Comparison of ENCODE assay signal across 8 cellular contexts in the genomic region with DNA sequence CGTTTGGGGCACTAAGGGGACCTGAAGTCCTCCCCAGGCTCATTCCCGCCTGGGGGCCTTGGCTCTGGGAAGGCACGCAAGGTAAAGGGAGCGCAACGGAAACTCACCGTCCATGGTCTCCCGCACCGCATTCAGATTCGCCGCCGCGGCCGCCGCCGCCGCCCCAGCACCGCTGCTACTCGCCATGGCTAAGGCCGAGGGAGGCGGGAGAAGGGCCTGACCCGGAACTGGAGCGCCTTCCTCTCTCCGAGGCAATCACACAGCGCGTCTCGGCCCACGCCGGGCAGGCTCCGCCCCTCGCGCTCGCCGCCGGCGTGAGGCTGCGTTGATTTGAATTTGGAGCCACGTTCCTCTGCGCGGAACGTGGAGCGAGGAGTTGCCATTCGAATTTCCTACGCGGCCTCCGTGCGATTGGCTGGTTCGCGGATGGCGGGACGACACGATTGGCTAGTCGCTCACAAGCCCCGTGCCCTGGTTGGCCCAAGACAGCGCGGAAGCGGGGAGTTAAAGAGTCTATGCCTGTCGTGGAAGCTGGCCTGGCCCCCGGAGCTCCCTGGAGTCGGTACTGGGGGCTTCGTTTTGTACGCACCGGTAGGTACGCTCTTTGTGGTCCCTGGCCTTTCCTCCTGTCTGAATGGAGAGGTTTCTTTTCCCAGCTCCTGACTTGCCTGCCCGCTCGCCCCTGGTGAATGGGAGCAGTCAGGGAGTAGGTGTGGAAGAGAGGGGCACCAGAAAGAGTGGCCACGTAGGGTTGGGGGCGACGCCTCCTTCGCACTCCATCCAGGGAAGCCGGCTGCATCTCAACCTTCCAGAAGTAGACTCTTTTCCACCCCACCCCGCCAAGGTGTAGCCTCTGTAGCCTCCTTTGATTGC. TPM values are rescaled to one million over a fixed set of nuclear protein-coding genes. Genes with fewer than 3 reads are reported as not detected.
DNase-seq lines count a peak whose midpoint lies in the region; ATAC-seq and TF ChIP-seq lines count a peak whose summit lies in the region.

Gene BORA, plus strand, starts transcription at position 507 of the 873 bp plus-strand sequence. CDS start 1,018 bp downstream, outside the sequence.
A gene with protein sequence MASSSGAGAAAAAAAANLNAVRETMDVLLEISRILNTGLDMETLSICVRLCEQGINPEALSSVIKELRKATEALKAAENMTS (minus strand): TSS at position 213 of the 873 bp plus-strand sequence. CDS start 27 bp downstream, at position 186.

- H3K27me3 ChIP-seq in SK-N-SH (ENCODE audit: insufficient read depth): no peaks in the 10 kb centered on the region
- H3K27me3 ChIP-seq in gastroesophageal sphincter: no peaks in the 10 kb centered on the region
- H3K27me3 ChIP-seq in neutrophil: no peaks in the 10 kb centered on the region

- H3F3A ChIP-seq in SK-N-SH (replicated peaks; ENCODE audit: insufficient read depth): no peaks in the 10 kb centered on the region

- no peaks in the 10 kb centered on the region for H3K9me3 Mint-ChIP-seq in activated naive CD4-positive, alpha-beta T cell treated with anti-CD3 and anti-CD28 coated beads, Interleukin-2, amount 10 ng/mL, durations not matched to agents 7 days and 5 days

- no peak for TF ChIP-seq RAD21 in SK-N-SH (IDR thresholded peaks at IDR 0.05; ENCODE audit: low read length)

- peaks cover 93% of the 10 kb centered on the region for H3K79me2 ChIP-seq in SK-N-SH (ENCODE audit: insufficient read depth)

- H3K27me3 Mint-ChIP-seq in activated naive CD4-positive, alpha-beta T cell treated with anti-CD3 and anti-CD28 coated beads, Interleukin-2, amount 10 ng/mL, durations not matched to agents 7 days and 5 days: no peaks in the 10 kb centered on the region

- POLR2A ChIA-PET in GM10248 (lab: Yijun Ruan, JAX): no interaction called here
- POLR2A ChIA-PET in SK-N-SH (lab: Yijun Ruan, JAX): no interaction called here

- DNase-seq in GM10248 (ENCODE audit: extremely low spot score): peak; percentile 94
- DNase-seq in NCI-H1092 (lab: John Stamatoyannopoulos, UW): peak; percentile 98
- DNase-seq in SK-N-SH: peak; percentile 92
- DNase-seq in activated naive CD4-positive, alpha-beta T cell treated with anti-CD3 and anti-CD28 coated beads, Interleukin-2, amount 10 ng/mL, durations not matched to agents 7 days and 5 days: peak; percentile 98
- peak; percentile 55 to 98 (median 87) for DNase-seq in substantia nigra (lab: John Stamatoyannopoulos, UW)

- CTCF ChIA-PET in GM10248 (lab: Yijun Ruan, JAX): interaction anchor here (1.4 to 2.2 kb wide), 2 partner anchors 23 to 39 kb away, joined by 3 to 7 read pairs; no protein-coding TSS in a partner anchor
- CTCF ChIA-PET in SK-N-SH (lab: Yijun Ruan, JAX): no interaction called here
- CTCF ChIA-PET in activated naive CD4-positive, alpha-beta T cell treated with anti-CD3 and anti-CD28 coated beads, Interleukin-2, amount 10 ng/mL, durations not matched to agents 7 days and 5 days (lab: Charles Lee): no interaction called here

- peak; percentile 97 for ATAC-seq in HG02610 (IDR thresholded peaks at IDR 0.05; ENCODE audit: unreplicated experiment)
- ATAC-seq in gastroesophageal sphincter: peak; percentile 99

- peak within 1 kb of the TSS; percentile 94 for H3K4me2 ChIP-seq in SK-N-SH

- peaks cover 3% of the 10 kb centered on the region; the same call in 1 of the 2 replicates for H4K20me1 ChIP-seq in SK-N-SH (ENCODE audit: insufficient read depth)

- peak in 1 of 2 donors; percentile 32 for TF ChIP-seq POLR2A in gastroesophageal sphincter (IDR thresholded peaks at IDR 0.05)

- peak within 1 kb of the TSS; percentile 97 for H3K4me3 Mint-ChIP-seq in activated naive CD4-positive, alpha-beta T cell treated with anti-CD3 and anti-CD28 coated beads, Interleukin-2, amount 10 ng/mL, durations not matched to agents 7 days and 5 days

- peak within 1 kb of the TSS; percentile 94 for H3K27ac Mint-ChIP-seq in activated naive CD4-positive, alpha-beta T cell treated with anti-CD3 and anti-CD28 coated beads, Interleukin-2, amount 10 ng/mL, durations not matched to agents 7 days and 5 days

- H3K4me3 ChIP-seq in SK-N-SH (ENCODE audit: low read depth in 2 of 2, low read length in 1 of 2) (peak within 1 kb of the TSS; percentile 83 to 99), gastroesophageal sphincter (peak within 1 kb of the TSS; percentile 51 to 94), neutrophil (ENCODE audit: low read depth in 1 of 2, low read length in 1 of 2) (peak within 1 kb of the TSS; percentile 92 to 93)

- H3K9ac ChIP-seq in SK-N-SH: peak within 1 kb of the TSS; percentile 72

- peak in 1 of 2 experiments; percentile 13; a peak in 1 of 4 replicates for TF ChIP-seq EP300 in SK-N-SH (IDR thresholded peaks at IDR 0.05; ENCODE audit: borderline replicate concordance in 1 of 2, low read depth in 1 of 2, low read length in 1 of 2)
- TF ChIP-seq EP300 in gastroesophageal sphincter (IDR thresholded peaks at IDR 0.05): no peak

- peaks cover 57% of the 10 kb centered on the region for H3K4me1 Mint-ChIP-seq in activated naive CD4-positive, alpha-beta T cell treated with anti-CD3 and anti-CD28 coated beads, Interleukin-2, amount 10 ng/mL, durations not matched to agents 7 days and 5 days

- H2AFZ ChIP-seq in SK-N-SH (ENCODE audit: low read depth): peak within 1 kb of the TSS; percentile 94

- H3K36me3 Mint-ChIP-seq in activated naive CD4-positive, alpha-beta T cell treated with anti-CD3 and anti-CD28 coated beads, Interleukin-2, amount 10 ng/mL, durations not matched to agents 7 days and 5 days: peaks cover 44% of the 10 kb centered on the region

- no peaks in the 10 kb centered on the region for H3K9me2 ChIP-seq in SK-N-SH

- TF ChIP-seq CTCF in GM10248 (IDR thresholded peaks at IDR 0.05; ENCODE audit: control extremely low read depth, extremely low read depth, low read depth, missing control alignments) (no peak), SK-N-SH (IDR thresholded peaks at IDR 0.05) (no peak), gastroesophageal sphincter (IDR thresholded peaks at IDR 0.05) (no peak), neutrophil (IDR thresholded peaks at IDR 0.05) (no peak)

- no peaks in the 10 kb centered on the region for H3K9me3 ChIP-seq in SK-N-SH
- no peaks in the 10 kb centered on the region for H3K9me3 ChIP-seq in gastroesophageal sphincter
- H3K9me3 ChIP-seq in neutrophil: no peaks in the 10 kb centered on the region

- H3K4me1 ChIP-seq in SK-N-SH (ENCODE audit: control insufficient read depth in 1 of 2, insufficient read depth in 2 of 2, low read depth in 1 of 2, low read length in 1 of 2): peaks cover 5 to 13% of the 10 kb centered on the region in 2 experiments; a peak in 3 of 4 replicates
- H3K4me1 ChIP-seq in gastroesophageal sphincter: peaks cover 5 to 25% (median 10%) of the 10 kb centered on the region in 3 donors
- peaks cover 20 to 24% of the 10 kb centered on the region in 2 experiments for H3K4me1 ChIP-seq in neutrophil (ENCODE audit: control insufficient read depth in 1 of 2, insufficient read depth in 1 of 2, low read depth in 1 of 2, low read length in 1 of 2)

- peak within 1 kb of the TSS; percentile 64 to 85; a peak in 3 of 4 replicates for H3K27ac ChIP-seq in SK-N-SH (ENCODE audit: low read depth in 2 of 2, low read length in 1 of 2)
- H3K27ac ChIP-seq in gastroesophageal sphincter: peak within 1 kb of the TSS in 3 of 4 donors; percentile 77 to 80 (median 77)
- peak within 1 kb of the TSS; percentile 71 for H3K27ac ChIP-seq in neutrophil
- H3K27ac ChIP-seq in substantia nigra (ENCODE audit: low read depth, low read length, poor library complexity, severe bottlenecking): peak within 1 kb of the TSS; percentile 55

- 0% methylated on average over 33 of the region's 71 CpGs for WGBS in SK-N-SH (ENCODE audit: low lambda C conversion rate)
- WGBS in gastroesophageal sphincter (ENCODE audit: low coverage in 1 of 2), 2 donors: no CpG with 5 or more reads among the region's 71 CpGs

- H3K36me3 ChIP-seq in SK-N-SH (replicated peaks in 1 of 2; ENCODE audit: control insufficient read depth in 1 of 2, insufficient read depth in 2 of 2, low read length in 1 of 2) (peaks cover 19 to 24% of the 10 kb centered on the region in 2 experiments), gastroesophageal sphincter (no peaks in the 10 kb centered on the region), neutrophil (no peaks in the 10 kb centered on the region)

TF ChIP-seq in SK-N-SH, 30 proteins besides CTCF, POLR2A, EP300 and RAD21 (continues in another document):
- TF ChIP-seq FOXJ3 (CRISPR knock-in tag; IDR thresholded peaks at IDR 0.05): no peak
- peak; percentile 9; the same call in 1 of the 2 replicates for TF ChIP-seq ZBTB33 (IDR thresholded peaks at IDR 0.05; ENCODE audit: borderline replicate concordance, low read depth)
- peak; percentile 79 for TF ChIP-seq CHD2 (IDR thresholded peaks at IDR 0.05; ENCODE audit: low read length, partially characterized antibody)
- TF ChIP-seq TEAD4 (IDR thresholded peaks at IDR 0.05; ENCODE audit: borderline replicate concordance, insufficient read depth): no peak
- no peak for TF ChIP-seq JUND (IDR thresholded peaks at IDR 0.05)
- TF ChIP-seq GABPA (IDR thresholded peaks at IDR 0.05; ENCODE audit: low read depth): peak; percentile 84
- peak; percentile 39; the same call in 1 of the 2 replicates for TF ChIP-seq NRF1 (IDR thresholded peaks at IDR 0.05; ENCODE audit: low read depth, low read length)

RNA-seq across cellular contexts. Expression of gene BORA, which starts in this region (rescaled TPM):
- polyA plus RNA-seq in SK-N-SH (2012; rRNA removed): 1.4 and 2.0 TPM in 2 replicates
- 2.6 and 2.9 TPM in 2 replicates for polyA plus RNA-seq in SK-N-SH (2012; cell fraction: cytosol; rRNA removed)
- polyA plus RNA-seq in SK-N-SH (2012; cell fraction: nucleus; rRNA removed): 1.3 and 2.3 TPM in 2 replicates
- total RNA-seq in gastroesophageal sphincter: 1 to 10 TPM in 2 of 4 donors, under 1 TPM in 2; 0.93 to 6.2 (median 1.3) TPM

RNA-seq across cellular contexts. Expression of the second gene that starts in this region (rescaled TPM):
- polyA plus RNA-seq in SK-N-SH (2012; rRNA removed): 8.2 and 9.7 TPM in 2 replicates
- 15.8 and 23.3 TPM in 2 replicates for polyA plus RNA-seq in SK-N-SH (2012; cell fraction: cytosol; rRNA removed)
- 0.87 and 1.9 TPM in 2 replicates for polyA plus RNA-seq in SK-N-SH (2012; cell fraction: nucleus; rRNA removed)
- total RNA-seq in gastroesophageal sphincter: 10 to 100 TPM in 1 of 4 donors, 1 to 10 TPM in 3; 4.7 to 12.1 (median 7.8) TPM

Comparison
In these comparisons a context has a peak if more than half of its experiments do, and no peak if none do; other contexts are left out.
1. Peak in every context shown above with its lines: DNase-seq, ATAC-seq, H3K4me3 ChIP-seq and H3K27ac ChIP-seq.